8 cellular contexts compared by ENCODE assay signal in the genomic region with DNA sequence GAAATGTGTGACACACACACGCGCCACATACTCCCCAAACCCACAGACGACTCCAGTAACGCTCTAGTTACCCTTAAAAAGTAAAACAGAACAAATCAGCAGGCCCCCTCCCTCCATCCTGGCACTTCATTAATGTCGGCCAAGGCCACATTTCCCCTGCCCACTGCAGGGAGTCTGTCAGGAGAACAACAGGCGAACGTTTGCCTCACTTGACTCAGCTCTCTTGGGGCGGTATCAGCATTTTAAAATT. TPM values are rescaled to one million over a fixed set of nuclear protein-coding genes. Genes with fewer than 3 reads are reported as not detected.
A peak's percentile ranks its signal among the peaks of the same experiment; 100 is the strongest.
DNase-seq lines count a peak whose midpoint lies in the region; ATAC-seq and TF ChIP-seq lines count a peak whose summit lies in the region.

No MANE protein-coding gene starts in this region.

- no peaks in the 10 kb centered on the region for H3K36me3 ChIP-seq in ES-I3 (ENCODE audit: insufficient read depth, low read length)
- H3K36me3 ChIP-seq in mucosa of descending colon (ENCODE audit: low read depth), result no peaks in the 10 kb centered on the region

- POLR2A ChIA-PET in MCF 10A (lab: Yijun Ruan, JAX), result interaction anchor here (0.5 to 3.9 kb wide), 30 partner anchors 8 to 943 kb away, joined by 3 to 90 read pairs (median 4); a partner anchor contains a TSS

- peak overlapping the region; percentile 94 for H3K27ac Mint-ChIP-seq in MCF 10A (ENCODE audit: low read depth, unreplicated experiment)

- DNase-seq in MCF 10A (ENCODE audit: unreplicated experiment), result no peak
- DNase-seq in mucosa of descending colon, result no peak
- no peak for DNase-seq in putamen (ENCODE audit: low spot score)
- no peak for DNase-seq in globus pallidus (ENCODE audit: low spot score)
- no peak for DNase-seq in activated CD4-positive, alpha-beta T cell treated with anti-CD3 and anti-CD28 coated beads, Interleukin-2, amount 50 U/mL, for 1 hour

- H3K36me3 Mint-ChIP-seq in MCF 10A (ENCODE audit: insufficient read depth, unreplicated experiment), result no peaks in the 10 kb centered on the region

- H3K9me3 ChIP-seq in ES-I3 (ENCODE audit: control insufficient read depth, insufficient read depth, low read length) (no peaks in the 10 kb centered on the region), mucosa of descending colon (no peaks in the 10 kb centered on the region)

- intact Hi-C loops in MCF 10A (cut with micrococcal nuclease), result loop anchor here (1.0 kb wide), 1 partner anchor 133 kb away; no protein-coding TSS in a partner anchor
- intact Hi-C loops in mucosa of descending colon (cut with DNase I, micrococcal nuclease), result no loop called here

- no peaks in the 10 kb centered on the region for H3K9me3 Mint-ChIP-seq in MCF 10A (ENCODE audit: unreplicated experiment)

- ATAC-seq in HG03045 (IDR thresholded peaks at IDR 0.05; ENCODE audit: unreplicated experiment), result peak; percentile 12
- no peak for ATAC-seq in mucosa of descending colon
- no peak for ATAC-seq in HG02885 (IDR thresholded peaks at IDR 0.05; ENCODE audit: poor library complexity, unreplicated experiment)

- peaks cover 22% of the 10 kb centered on the region for H3K4me1 Mint-ChIP-seq in MCF 10A (ENCODE audit: insufficient read depth, unreplicated experiment)

- H3K9ac ChIP-seq in ES-I3 (ENCODE audit: low read depth, low read length), result peak overlapping the region; percentile 64; the same call in 1 of the 2 replicates

- no peak for TF ChIP-seq CTCF in MCF 10A (IDR thresholded peaks at IDR 0.05; ENCODE audit: unreplicated experiment)
- TF ChIP-seq CTCF in mucosa of descending colon (IDR thresholded peaks at IDR 0.05), result no peak

- TSS peak; percentile 72 for BruUV-seq in MCF 10A (replicated peaks; lab: Mats Ljungman, UMichigan)

- H3K27me3 Mint-ChIP-seq in MCF 10A (ENCODE audit: insufficient read depth, unreplicated experiment), result no peaks in the 10 kb centered on the region

- CTCF ChIA-PET in MCF 10A (lab: Yijun Ruan, JAX), result interaction anchor here (0.6 to 1.6 kb wide), 4 partner anchors 53 to 194 kb away, joined by 3 to 4 read pairs (median 3); no protein-coding TSS in a partner anchor

- H3K4me3 ChIP-seq in mucosa of descending colon, result peak overlapping the region; percentile 30

- peak overlapping the region; percentile 90 for H3K4me3 Mint-ChIP-seq in MCF 10A (ENCODE audit: unreplicated experiment)

- H3K4me1 ChIP-seq in ES-I3 (ENCODE audit: insufficient read depth, low read length) (no peaks in the 10 kb centered on the region), mucosa of descending colon (ENCODE audit: low read depth) (peaks cover 5% of the 10 kb centered on the region)

RNA-seq across cellular contexts. Expression of a gene that starts 0.7 kb away (rescaled TPM):
- total RNA-seq in MCF 10A (2022) (14.8 and 19.8 TPM in 2 replicates), mucosa of descending colon (10 to 100 TPM; 21.6 to 53.1 (median 29.1) TPM)
